ENCODE assay signal across 1 cellular context in genomic region chr6:26048590-26048989, GRCh38.
TF ChIP-seq lines count a peak whose summit lies in the region.

No MANE protein-coding gene starts in this region.

TF ChIP-seq in WTC11, 78 proteins besides CTCF, POLR2A, EP300 and RAD21 (continued from another document):
- TF ChIP-seq, protein P1, sequence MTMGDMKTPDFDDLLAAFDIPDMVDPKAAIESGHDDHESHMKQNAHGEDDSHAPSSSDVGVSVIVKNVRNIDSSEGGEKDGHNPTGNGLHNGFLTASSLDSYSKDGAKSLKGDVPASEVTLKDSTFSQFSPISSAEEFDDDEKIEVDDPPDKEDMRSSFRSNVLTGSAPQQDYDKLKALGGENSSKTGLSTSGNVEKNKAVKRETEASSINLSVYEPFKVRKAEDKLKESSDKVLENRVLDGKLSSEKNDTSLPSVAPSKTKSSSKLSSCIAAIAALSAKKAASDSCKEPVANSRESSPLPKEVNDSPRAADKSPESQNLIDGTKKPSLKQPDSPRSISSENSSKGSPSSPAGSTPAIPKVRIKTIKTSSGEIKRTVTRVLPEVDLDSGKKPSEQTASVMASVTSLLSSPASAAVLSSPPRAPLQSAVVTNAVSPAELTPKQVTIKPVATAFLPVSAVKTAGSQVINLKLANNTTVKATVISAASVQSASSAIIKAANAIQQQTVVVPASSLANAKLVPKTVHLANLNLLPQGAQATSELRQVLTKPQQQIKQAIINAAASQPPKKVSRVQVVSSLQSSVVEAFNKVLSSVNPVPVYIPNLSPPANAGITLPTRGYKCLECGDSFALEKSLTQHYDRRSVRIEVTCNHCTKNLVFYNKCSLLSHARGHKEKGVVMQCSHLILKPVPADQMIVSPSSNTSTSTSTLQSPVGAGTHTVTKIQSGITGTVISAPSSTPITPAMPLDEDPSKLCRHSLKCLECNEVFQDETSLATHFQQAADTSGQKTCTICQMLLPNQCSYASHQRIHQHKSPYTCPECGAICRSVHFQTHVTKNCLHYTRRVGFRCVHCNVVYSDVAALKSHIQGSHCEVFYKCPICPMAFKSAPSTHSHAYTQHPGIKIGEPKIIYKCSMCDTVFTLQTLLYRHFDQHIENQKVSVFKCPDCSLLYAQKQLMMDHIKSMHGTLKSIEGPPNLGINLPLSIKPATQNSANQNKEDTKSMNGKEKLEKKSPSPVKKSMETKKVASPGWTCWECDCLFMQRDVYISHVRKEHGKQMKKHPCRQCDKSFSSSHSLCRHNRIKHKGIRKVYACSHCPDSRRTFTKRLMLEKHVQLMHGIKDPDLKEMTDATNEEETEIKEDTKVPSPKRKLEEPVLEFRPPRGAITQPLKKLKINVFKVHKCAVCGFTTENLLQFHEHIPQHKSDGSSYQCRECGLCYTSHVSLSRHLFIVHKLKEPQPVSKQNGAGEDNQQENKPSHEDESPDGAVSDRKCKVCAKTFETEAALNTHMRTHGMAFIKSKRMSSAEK (CRISPR knock-in tag; IDR thresholded peaks at IDR 0.05; ENCODE audit: borderline replicate concordance): no peak
- no peak for TF ChIP-seq MYBL2 (CRISPR knock-in tag; IDR thresholded peaks at IDR 0.05)
- TF ChIP-seq ZNF416 (CRISPR knock-in tag; IDR thresholded peaks at IDR 0.05): no peak
- TF ChIP-seq ZNF423 (CRISPR knock-in tag; IDR thresholded peaks at IDR 0.05): no peak
- no peak for TF ChIP-seq HMGA2 (CRISPR knock-in tag; IDR thresholded peaks at IDR 0.05)
- TF ChIP-seq, protein P2, sequence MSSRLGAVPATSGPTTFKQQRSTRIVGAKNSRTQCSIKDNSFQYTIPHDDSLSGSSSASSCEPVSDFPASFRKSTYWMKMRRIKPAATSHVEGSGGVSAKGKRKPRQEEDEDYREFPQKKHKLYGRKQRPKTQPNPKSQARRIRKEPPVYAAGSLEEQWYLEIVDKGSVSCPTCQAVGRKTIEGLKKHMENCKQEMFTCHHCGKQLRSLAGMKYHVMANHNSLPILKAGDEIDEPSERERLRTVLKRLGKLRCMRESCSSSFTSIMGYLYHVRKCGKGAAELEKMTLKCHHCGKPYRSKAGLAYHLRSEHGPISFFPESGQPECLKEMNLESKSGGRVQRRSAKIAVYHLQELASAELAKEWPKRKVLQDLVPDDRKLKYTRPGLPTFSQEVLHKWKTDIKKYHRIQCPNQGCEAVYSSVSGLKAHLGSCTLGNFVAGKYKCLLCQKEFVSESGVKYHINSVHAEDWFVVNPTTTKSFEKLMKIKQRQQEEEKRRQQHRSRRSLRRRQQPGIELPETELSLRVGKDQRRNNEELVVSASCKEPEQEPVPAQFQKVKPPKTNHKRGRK (CRISPR knock-in tag; IDR thresholded peaks at IDR 0.05; ENCODE audit: borderline replicate concordance): no peak
- no peak for TF ChIP-seq E2F5 (CRISPR knock-in tag; IDR thresholded peaks at IDR 0.05)
- TF ChIP-seq, protein P3, sequence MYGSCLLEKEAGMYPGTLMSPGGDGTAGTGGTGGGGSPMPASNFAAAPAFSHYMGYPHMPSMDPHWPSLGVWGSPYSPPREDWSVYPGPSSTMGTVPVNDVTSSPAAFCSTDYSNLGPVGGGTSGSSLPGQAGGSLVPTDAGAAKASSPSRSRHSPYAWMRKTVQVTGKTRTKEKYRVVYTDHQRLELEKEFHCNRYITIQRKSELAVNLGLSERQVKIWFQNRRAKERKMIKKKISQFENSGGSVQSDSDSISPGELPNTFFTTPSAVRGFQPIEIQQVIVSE (CRISPR knock-in tag; IDR thresholded peaks at IDR 0.05; ENCODE audit: borderline replicate concordance): no peak
